In genomic region chr11:3879967-3880542, GRCh38 we compare ENCODE assay signal across 8 cellular contexts. TPM values are rescaled to one million over a fixed set of nuclear protein-coding genes. Genes with fewer than 3 reads are reported as not detected.
DNase-seq lines count a peak whose midpoint lies in the region; ATAC-seq and TF ChIP-seq lines count a peak whose summit lies in the region.

No MANE protein-coding gene starts in this region.

- H3K4me1 ChIP-seq in foreskin keratinocyte: peaks cover 15% of the 10 kb centered on the region

- H3K27me3 ChIP-seq in foreskin keratinocyte: no peaks in the 10 kb centered on the region

- no peaks in the 10 kb centered on the region for H3K9me3 Mint-ChIP-seq in activated T-helper 1 cell treated with anti-CD3 and anti-CD28 coated beads, Interleukin-12 subunit alpha, Interleukin-12 subunit beta, Interleukin-2, Interleukin-4 antibody, amounts not matched to agents 30 ng/mL and 10 ng/mL and 1 ng/mL, durations not matched to agents 14 hours and 24 hours and 36 hours
- H3K9me3 Mint-ChIP-seq in nephron: no peaks in the 10 kb centered on the region

- DNase-seq in activated T-helper 1 cell treated with anti-CD3 and anti-CD28 coated beads, Interleukin-12 subunit alpha, Interleukin-12 subunit beta, Interleukin-2, Interleukin-4 antibody, amounts not matched to agents 30 ng/mL and 10 ng/mL and 1 ng/mL, durations not matched to agents 14 hours and 24 hours and 36 hours (ENCODE audit: low spot score): no peak
- DNase-seq in head of caudate nucleus (no peak), foreskin keratinocyte (no peak)
- DNase-seq in activated T-cell treated with anti-CD3 and anti-CD28 coated beads, Interleukin-2, amount 50 U/mL, for 1 hour: no peak

- no peak overlapping the region for H3K27ac ChIP-seq in foreskin keratinocyte

- TF ChIP-seq CTCF in nephron (IDR thresholded peaks at IDR 0.05; ENCODE audit: unreplicated experiment in 3 of 3): no peak
- no peak for TF ChIP-seq CTCF in foreskin keratinocyte (conservative IDR thresholded peaks at IDR 0.05)

- intact Hi-C loops in activated T-helper 1 cell treated with anti-CD3 and anti-CD28 coated beads, Interleukin-12 subunit alpha, Interleukin-12 subunit beta, Interleukin-2, Interleukin-4 antibody, amounts not matched to agents 30 ng/mL and 10 ng/mL and 1 ng/mL, durations not matched to agents 14 hours and 24 hours and 36 hours (cut with micrococcal nuclease): loop anchor here (2.0 kb wide), 1 partner anchor 19 kb away; no protein-coding TSS in a partner anchor
- intact Hi-C loops in head of caudate nucleus (cut with DNase I): no loop called here

- no peak overlapping the region for H3K4me3 Mint-ChIP-seq in activated T-helper 1 cell treated with anti-CD3 and anti-CD28 coated beads, Interleukin-12 subunit alpha, Interleukin-12 subunit beta, Interleukin-2, Interleukin-4 antibody, amounts not matched to agents 30 ng/mL and 10 ng/mL and 1 ng/mL, durations not matched to agents 14 hours and 24 hours and 36 hours
- H3K4me3 Mint-ChIP-seq in nephron: no peak overlapping the region

- no peaks in the 10 kb centered on the region for H3K27me3 Mint-ChIP-seq in activated T-helper 1 cell treated with anti-CD3 and anti-CD28 coated beads, Interleukin-12 subunit alpha, Interleukin-12 subunit beta, Interleukin-2, Interleukin-4 antibody, amounts not matched to agents 30 ng/mL and 10 ng/mL and 1 ng/mL, durations not matched to agents 14 hours and 24 hours and 36 hours (ENCODE audit: insufficient read depth)
- H3K27me3 Mint-ChIP-seq in nephron (ENCODE audit: low read depth): no peaks in the 10 kb centered on the region

- H3K27ac Mint-ChIP-seq in activated T-helper 1 cell treated with anti-CD3 and anti-CD28 coated beads, Interleukin-12 subunit alpha, Interleukin-12 subunit beta, Interleukin-2, Interleukin-4 antibody, amounts not matched to agents 30 ng/mL and 10 ng/mL and 1 ng/mL, durations not matched to agents 14 hours and 24 hours and 36 hours: peak overlapping the region; percentile 85
- H3K27ac Mint-ChIP-seq in nephron: peak overlapping the region; percentile 51 to 81 (median 70)

- peak; percentile 69 for ATAC-seq in GM18511 (IDR thresholded peaks at IDR 0.05; ENCODE audit: unreplicated experiment)
- peak; percentile 39 for ATAC-seq in HG02763 (IDR thresholded peaks at IDR 0.05; ENCODE audit: unreplicated experiment)
- ATAC-seq in HG03521 (IDR thresholded peaks at IDR 0.05; ENCODE audit: unreplicated experiment): no peak
- ATAC-seq in foreskin keratinocyte: no peak

- H3K4me1 Mint-ChIP-seq in activated T-helper 1 cell treated with anti-CD3 and anti-CD28 coated beads, Interleukin-12 subunit alpha, Interleukin-12 subunit beta, Interleukin-2, Interleukin-4 antibody, amounts not matched to agents 30 ng/mL and 10 ng/mL and 1 ng/mL, durations not matched to agents 14 hours and 24 hours and 36 hours (ENCODE audit: low read depth): peaks cover 74% of the 10 kb centered on the region
- peaks cover 29% of the 10 kb centered on the region for H3K4me1 Mint-ChIP-seq in nephron

- peaks cover 14% of the 10 kb centered on the region for H3K36me3 Mint-ChIP-seq in activated T-helper 1 cell treated with anti-CD3 and anti-CD28 coated beads, Interleukin-12 subunit alpha, Interleukin-12 subunit beta, Interleukin-2, Interleukin-4 antibody, amounts not matched to agents 30 ng/mL and 10 ng/mL and 1 ng/mL, durations not matched to agents 14 hours and 24 hours and 36 hours (ENCODE audit: low read depth)
- H3K36me3 Mint-ChIP-seq in nephron (ENCODE audit: low read depth): no peaks in the 10 kb centered on the region

RNA-seq across cellular contexts. Expression of gene STIM1, which starts 24.6 kb away (rescaled TPM):
- 61.7 and 68.0 TPM in 2 replicates for total RNA-seq in activated T-helper 1 cell treated with anti-CD3 and anti-CD28 coated beads, Interleukin-12 subunit alpha, Interleukin-12 subunit beta, Interleukin-2, Interleukin-4 antibody, amounts not matched to agents 30 ng/mL and 10 ng/mL and 1 ng/mL, durations not matched to agents 14 hours and 24 hours and 36 hours
- total RNA-seq in foreskin keratinocyte: 22.8 and 24.7 TPM in 2 replicates
- 13.0 and 13.6 TPM in 2 replicates for polyA plus RNA-seq in foreskin keratinocyte

RNA-seq across cellular contexts. Expression of gene RHOG, which starts 39.3 kb away (rescaled TPM):
- total RNA-seq in activated T-helper 1 cell treated with anti-CD3 and anti-CD28 coated beads, Interleukin-12 subunit alpha, Interleukin-12 subunit beta, Interleukin-2, Interleukin-4 antibody, amounts not matched to agents 30 ng/mL and 10 ng/mL and 1 ng/mL, durations not matched to agents 14 hours and 24 hours and 36 hours: 170 and 179 TPM in 2 replicates
- 45.9 and 47.2 TPM in 2 replicates for total RNA-seq in foreskin keratinocyte
- polyA plus RNA-seq in foreskin keratinocyte: 82.9 and 88.5 TPM in 2 replicates

Comparison
In these comparisons a context has a peak if more than half of its experiments do, and no peak if none do; other contexts are left out.
1. ATAC-seq: peak in GM18511 (single experiment) and HG02763 (single experiment); none in HG03521 (single experiment) and foreskin keratinocyte (single experiment).